ENCODE assay signal across 1 cellular context in the genomic region with DNA sequence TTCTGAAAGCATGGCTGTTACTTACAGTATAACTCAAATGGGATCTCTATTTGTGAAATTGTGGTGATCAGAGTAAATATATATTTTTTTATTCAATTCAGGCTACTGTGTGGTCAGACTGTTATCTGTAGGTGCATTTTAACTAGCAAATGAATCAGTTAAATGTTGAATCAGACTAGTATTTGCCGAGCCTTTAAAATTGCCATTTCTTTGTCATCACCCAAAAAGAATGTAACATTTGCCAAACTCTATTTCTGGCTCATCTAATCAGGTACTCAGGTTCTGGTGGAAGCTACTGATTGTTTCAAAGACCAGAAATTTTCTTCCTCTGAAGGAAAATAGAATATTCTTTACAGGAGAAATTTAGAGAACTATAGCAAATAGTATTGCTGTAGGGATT.
TF ChIP-seq lines count a peak whose summit lies in the region.

No MANE protein-coding gene starts in this region.

TF ChIP-seq in endothelial cell of umbilical vein, 7 proteins besides CTCF, POLR2A, EP300 and RAD21:
- no peak for TF ChIP-seq GATA2 (IDR thresholded peaks at IDR 0.05; ENCODE audit: insufficient read depth, insufficient read length, low read depth, low read length)
- TF ChIP-seq EZH2 (IDR thresholded peaks at IDR 0.05; ENCODE audit: borderline replicate concordance, low read depth, low read length, severe bottlenecking) = no peak
- TF ChIP-seq MYC (IDR thresholded peaks at IDR 0.05; ENCODE audit: low read depth, low read length) = no peak
- TF ChIP-seq POLR2AphosphoS5 (IDR thresholded peaks at IDR 0.05; ENCODE audit: insufficient read depth, low read depth, low read length) = no peak
- TF ChIP-seq JUN (IDR thresholded peaks at IDR 0.05; ENCODE audit: borderline replicate concordance, insufficient read depth, insufficient read length, low read depth) = no peak
- no peak for TF ChIP-seq FOS (IDR thresholded peaks at IDR 0.05; ENCODE audit: borderline replicate concordance, insufficient read depth, low read length)
- TF ChIP-seq, protein P1, sequence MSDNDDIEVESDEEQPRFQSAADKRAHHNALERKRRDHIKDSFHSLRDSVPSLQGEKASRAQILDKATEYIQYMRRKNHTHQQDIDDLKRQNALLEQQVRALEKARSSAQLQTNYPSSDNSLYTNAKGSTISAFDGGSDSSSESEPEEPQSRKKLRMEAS (IDR thresholded peaks at IDR 0.05; ENCODE audit: insufficient read depth, insufficient read length) = no peak
